1 cellular context compared by ENCODE assay signal in the genomic region with DNA sequence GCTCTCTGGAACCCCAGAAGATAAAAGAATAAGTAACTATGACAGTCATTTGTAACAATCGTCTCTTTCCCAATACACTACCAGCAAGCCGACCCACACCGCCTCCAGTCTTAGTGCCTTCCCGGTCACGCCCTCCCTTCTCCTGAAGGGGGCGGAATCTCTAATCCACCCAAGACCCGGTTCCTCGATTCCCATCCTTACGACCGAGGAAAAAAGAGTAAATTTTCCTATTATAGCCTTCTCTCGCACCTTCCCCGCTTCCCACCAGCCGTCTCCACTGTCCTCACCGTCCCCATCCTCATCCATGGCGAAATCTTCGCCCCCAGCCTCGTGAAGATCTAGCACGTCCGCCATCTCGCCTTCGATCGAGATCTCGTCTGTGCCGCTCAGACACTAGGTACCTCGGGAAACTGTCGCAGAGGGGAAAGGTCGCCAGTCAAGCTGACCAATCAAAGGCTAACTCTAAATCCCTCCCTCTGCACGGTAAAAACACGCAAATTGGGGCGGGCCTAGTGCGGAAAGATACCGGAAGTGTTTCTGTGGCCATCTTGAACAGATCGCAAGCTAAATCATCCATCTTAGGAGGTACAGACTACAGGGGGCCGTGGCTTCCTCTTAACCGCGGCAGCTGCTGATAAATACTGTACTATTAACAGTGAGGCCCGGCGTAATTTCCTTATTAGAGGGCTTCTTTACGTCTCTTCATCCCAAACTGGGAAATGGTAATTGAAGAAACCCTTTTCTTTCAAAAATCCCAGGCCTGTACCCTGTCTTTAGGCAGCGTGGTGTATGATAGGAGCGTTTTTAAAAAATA.
TF ChIP-seq lines count a peak whose summit lies in the region.

A gene (minus strand): TSS at position 412 of the 814 bp plus-strand sequence. CDS start 58 bp downstream, at position 354.

TF ChIP-seq in HEK293, 187 proteins besides CTCF, POLR2A, EP300 and RAD21 (continued from another document and continues in another):
- TF ChIP-seq, protein P1, sequence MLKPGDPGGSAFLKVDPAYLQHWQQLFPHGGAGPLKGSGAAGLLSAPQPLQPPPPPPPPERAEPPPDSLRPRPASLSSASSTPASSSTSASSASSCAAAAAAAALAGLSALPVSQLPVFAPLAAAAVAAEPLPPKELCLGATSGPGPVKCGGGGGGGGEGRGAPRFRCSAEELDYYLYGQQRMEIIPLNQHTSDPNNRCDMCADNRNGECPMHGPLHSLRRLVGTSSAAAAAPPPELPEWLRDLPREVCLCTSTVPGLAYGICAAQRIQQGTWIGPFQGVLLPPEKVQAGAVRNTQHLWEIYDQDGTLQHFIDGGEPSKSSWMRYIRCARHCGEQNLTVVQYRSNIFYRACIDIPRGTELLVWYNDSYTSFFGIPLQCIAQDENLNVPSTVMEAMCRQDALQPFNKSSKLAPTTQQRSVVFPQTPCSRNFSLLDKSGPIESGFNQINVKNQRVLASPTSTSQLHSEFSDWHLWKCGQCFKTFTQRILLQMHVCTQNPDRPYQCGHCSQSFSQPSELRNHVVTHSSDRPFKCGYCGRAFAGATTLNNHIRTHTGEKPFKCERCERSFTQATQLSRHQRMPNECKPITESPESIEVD (tag by site-specific recombination; IDR thresholded peaks at IDR 0.05): no peak
- TF ChIP-seq, protein P2, sequence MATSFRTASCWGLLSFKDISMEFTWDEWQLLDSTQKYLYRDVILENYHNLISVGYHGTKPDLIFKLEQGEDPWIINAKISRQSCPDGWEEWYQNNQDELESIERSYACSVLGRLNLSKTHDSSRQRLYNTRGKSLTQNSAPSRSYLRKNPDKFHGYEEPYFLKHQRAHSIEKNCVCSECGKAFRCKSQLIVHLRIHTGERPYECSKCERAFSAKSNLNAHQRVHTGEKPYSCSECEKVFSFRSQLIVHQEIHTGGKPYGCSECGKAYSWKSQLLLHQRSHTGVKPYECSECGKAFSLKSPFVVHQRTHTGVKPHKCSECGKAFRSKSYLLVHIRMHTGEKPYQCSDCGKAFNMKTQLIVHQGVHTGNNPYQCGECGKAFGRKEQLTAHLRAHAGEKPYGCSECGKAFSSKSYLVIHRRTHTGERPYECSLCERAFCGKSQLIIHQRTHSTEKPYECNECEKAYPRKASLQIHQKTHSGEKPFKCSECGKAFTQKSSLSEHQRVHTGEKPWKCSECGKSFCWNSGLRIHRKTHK (tag by site-specific recombination; IDR thresholded peaks at IDR 0.05): no peak
- TF ChIP-seq ZFP41 (tag by site-specific recombination; IDR thresholded peaks at IDR 0.05; ENCODE audit: borderline replicate concordance) (no peak), ZBTB20 (tag by site-specific recombination; IDR thresholded peaks at IDR 0.05) (peak; percentile 76), ZNF214 (tag by site-specific recombination; IDR thresholded peaks at IDR 0.05; ENCODE audit: borderline replicate concordance) (peak; percentile 40; the same call in 1 of the 2 replicates), ZNF2 (tag by site-specific recombination; IDR thresholded peaks at IDR 0.05) (peak; percentile 92; the same call in 1 of the 2 replicates), ZFHX2 (tag by site-specific recombination; conservative IDR thresholded peaks at IDR 0.05) (peak; percentile 83; the same call in 1 of the 2 replicates), ZNF664 (tag by site-specific recombination; IDR thresholded peaks at IDR 0.05) (no peak), KLF1 (tag by site-specific recombination; IDR thresholded peaks at IDR 0.05) (peak; percentile 81), KLF8 (tag by site-specific recombination; IDR thresholded peaks at IDR 0.05) (peak; percentile 78; the same call in 1 of the 2 replicates), ZNF239 (tag by site-specific recombination; IDR thresholded peaks at IDR 0.05) (0 out of 2 replicates have a peak, but pooled peaks have one; percentile 45), ZNF341 (tag by site-specific recombination; IDR thresholded peaks at IDR 0.05; ENCODE audit: low read depth) (no peak; the same call in 1 of the 2 replicates), ZXDB (tag by site-specific recombination; IDR thresholded peaks at IDR 0.05) (peak; percentile 93), ZBTB48 (tag by site-specific recombination; IDR thresholded peaks at IDR 0.05) (peak; percentile 57; the same call in 1 of the 2 replicates), ZFP37 (tag by site-specific recombination; IDR thresholded peaks at IDR 0.05) (no peak), ZNF623 (tag by site-specific recombination; IDR thresholded peaks at IDR 0.05) (peak; percentile 30), SETDB1 (IDR thresholded peaks at IDR 0.05; ENCODE audit: insufficient read length, low read length) (no peak), ZNF701 (tag by site-specific recombination; IDR thresholded peaks at IDR 0.05) (no peak), ZNF624 (tag by site-specific recombination; IDR thresholded peaks at IDR 0.05) (no peak), ZNF155 (tag by site-specific recombination; IDR thresholded peaks at IDR 0.05) (no peak), HOXC10 (CRISPR knock-in tag; IDR thresholded peaks at IDR 0.05) (no peak), ZNF366 (tag by site-specific recombination; conservative IDR thresholded peaks at IDR 0.05) (peak; percentile 38), ZNF791 (tag by site-specific recombination; IDR thresholded peaks at IDR 0.05) (no peak), ZBTB17 (tag by site-specific recombination; IDR thresholded peaks at IDR 0.05) (peak; percentile 99), ZSCAN30 (tag by site-specific recombination; IDR thresholded peaks at IDR 0.05) (peak; percentile 28; the same call in 1 of the 2 replicates), ZNF529 (tag by site-specific recombination; IDR thresholded peaks at IDR 0.05; ENCODE audit: insufficient replicate concordance) (no peak), ZNF335 (tag by site-specific recombination; conservative IDR thresholded peaks at IDR 0.05) (peak; percentile 83), YY2 (tag by site-specific recombination; IDR thresholded peaks at IDR 0.05) (peak; percentile 93), KLF10 (tag by site-specific recombination; IDR thresholded peaks at IDR 0.05) (0 out of 2 replicates have a peak, but pooled peaks have one; percentile 52), GLI2 (tag by site-specific recombination; IDR thresholded peaks at IDR 0.05; ENCODE audit: borderline replicate concordance, low read depth) (no peak), ZBTB8A (tag by site-specific recombination; IDR thresholded peaks at IDR 0.05) (peak; percentile 58), SP7 (tag by site-specific recombination; IDR thresholded peaks at IDR 0.05) (peak; percentile 87), MEIS1 (CRISPR knock-in tag; IDR thresholded peaks at IDR 0.05; ENCODE audit: borderline replicate concordance) (no peak), TRIM28 (IDR thresholded peaks at IDR 0.05; ENCODE audit: borderline replicate concordance, low read length) (peak; percentile 80; the same call in 1 of the 2 replicates), ZNF792 (tag by site-specific recombination; IDR thresholded peaks at IDR 0.05) (no peak), ZNF629 (tag by site-specific recombination; IDR thresholded peaks at IDR 0.05) (peak; percentile 80), MZF1 (tag by site-specific recombination; IDR thresholded peaks at IDR 0.05; ENCODE audit: borderline replicate concordance) (no peak; the same call in 1 of the 2 replicates), SP3 (tag by site-specific recombination; IDR thresholded peaks at IDR 0.05) (peak; percentile 94), ZNF391 (tag by site-specific recombination; IDR thresholded peaks at IDR 0.05; ENCODE audit: borderline replicate concordance, low read depth) (peak; percentile 94; the same call in 1 of the 2 replicates), OVOL3 (tag by site-specific recombination; IDR thresholded peaks at IDR 0.05) (0 out of 2 replicates have a peak, but pooled peaks have one; percentile 31)
- TF ChIP-seq, protein P3, sequence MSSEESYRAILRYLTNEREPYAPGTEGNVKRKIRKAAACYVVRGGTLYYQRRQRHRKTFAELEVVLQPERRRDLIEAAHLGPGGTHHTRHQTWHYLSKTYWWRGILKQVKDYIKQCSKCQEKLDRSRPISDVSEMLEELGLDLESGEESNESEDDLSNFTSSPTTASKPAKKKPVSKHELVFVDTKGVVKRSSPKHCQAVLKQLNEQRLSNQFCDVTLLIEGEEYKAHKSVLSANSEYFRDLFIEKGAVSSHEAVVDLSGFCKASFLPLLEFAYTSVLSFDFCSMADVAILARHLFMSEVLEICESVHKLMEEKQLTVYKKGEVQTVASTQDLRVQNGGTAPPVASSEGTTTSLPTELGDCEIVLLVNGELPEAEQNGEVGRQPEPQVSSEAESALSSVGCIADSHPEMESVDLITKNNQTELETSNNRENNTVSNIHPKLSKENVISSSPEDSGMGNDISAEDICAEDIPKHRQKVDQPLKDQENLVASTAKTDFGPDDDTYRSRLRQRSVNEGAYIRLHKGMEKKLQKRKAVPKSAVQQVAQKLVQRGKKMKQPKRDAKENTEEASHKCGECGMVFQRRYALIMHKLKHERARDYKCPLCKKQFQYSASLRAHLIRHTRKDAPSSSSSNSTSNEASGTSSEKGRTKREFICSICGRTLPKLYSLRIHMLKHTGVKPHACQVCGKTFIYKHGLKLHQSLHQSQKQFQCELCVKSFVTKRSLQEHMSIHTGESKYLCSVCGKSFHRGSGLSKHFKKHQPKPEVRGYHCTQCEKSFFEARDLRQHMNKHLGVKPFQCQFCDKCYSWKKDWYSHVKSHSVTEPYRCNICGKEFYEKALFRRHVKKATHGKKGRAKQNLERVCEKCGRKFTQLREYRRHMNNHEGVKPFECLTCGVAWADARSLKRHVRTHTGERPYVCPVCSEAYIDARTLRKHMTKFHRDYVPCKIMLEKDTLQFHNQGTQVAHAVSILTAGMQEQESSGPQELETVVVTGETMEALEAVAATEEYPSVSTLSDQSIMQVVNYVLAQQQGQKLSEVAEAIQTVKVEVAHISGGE (tag by site-specific recombination; conservative IDR thresholded peaks at IDR 0.05; ENCODE audit: low read depth): peak; percentile 63
- TF ChIP-seq, protein P4, sequence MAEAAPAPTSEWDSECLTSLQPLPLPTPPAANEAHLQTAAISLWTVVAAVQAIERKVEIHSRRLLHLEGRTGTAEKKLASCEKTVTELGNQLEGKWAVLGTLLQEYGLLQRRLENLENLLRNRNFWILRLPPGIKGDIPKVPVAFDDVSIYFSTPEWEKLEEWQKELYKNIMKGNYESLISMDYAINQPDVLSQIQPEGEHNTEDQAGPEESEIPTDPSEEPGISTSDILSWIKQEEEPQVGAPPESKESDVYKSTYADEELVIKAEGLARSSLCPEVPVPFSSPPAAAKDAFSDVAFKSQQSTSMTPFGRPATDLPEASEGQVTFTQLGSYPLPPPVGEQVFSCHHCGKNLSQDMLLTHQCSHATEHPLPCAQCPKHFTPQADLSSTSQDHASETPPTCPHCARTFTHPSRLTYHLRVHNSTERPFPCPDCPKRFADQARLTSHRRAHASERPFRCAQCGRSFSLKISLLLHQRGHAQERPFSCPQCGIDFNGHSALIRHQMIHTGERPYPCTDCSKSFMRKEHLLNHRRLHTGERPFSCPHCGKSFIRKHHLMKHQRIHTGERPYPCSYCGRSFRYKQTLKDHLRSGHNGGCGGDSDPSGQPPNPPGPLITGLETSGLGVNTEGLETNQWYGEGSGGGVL (tag by site-specific recombination; IDR thresholded peaks at IDR 0.05): peak; percentile 65
- TF ChIP-seq, protein P5, sequence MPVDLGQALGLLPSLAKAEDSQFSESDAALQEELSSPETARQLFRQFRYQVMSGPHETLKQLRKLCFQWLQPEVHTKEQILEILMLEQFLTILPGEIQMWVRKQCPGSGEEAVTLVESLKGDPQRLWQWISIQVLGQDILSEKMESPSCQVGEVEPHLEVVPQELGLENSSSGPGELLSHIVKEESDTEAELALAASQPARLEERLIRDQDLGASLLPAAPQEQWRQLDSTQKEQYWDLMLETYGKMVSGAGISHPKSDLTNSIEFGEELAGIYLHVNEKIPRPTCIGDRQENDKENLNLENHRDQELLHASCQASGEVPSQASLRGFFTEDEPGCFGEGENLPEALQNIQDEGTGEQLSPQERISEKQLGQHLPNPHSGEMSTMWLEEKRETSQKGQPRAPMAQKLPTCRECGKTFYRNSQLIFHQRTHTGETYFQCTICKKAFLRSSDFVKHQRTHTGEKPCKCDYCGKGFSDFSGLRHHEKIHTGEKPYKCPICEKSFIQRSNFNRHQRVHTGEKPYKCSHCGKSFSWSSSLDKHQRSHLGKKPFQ (tag by site-specific recombination; IDR thresholded peaks at IDR 0.05): 0 out of 2 replicates have a peak, but pooled peaks have one; percentile 47
- TF ChIP-seq, protein P6, sequence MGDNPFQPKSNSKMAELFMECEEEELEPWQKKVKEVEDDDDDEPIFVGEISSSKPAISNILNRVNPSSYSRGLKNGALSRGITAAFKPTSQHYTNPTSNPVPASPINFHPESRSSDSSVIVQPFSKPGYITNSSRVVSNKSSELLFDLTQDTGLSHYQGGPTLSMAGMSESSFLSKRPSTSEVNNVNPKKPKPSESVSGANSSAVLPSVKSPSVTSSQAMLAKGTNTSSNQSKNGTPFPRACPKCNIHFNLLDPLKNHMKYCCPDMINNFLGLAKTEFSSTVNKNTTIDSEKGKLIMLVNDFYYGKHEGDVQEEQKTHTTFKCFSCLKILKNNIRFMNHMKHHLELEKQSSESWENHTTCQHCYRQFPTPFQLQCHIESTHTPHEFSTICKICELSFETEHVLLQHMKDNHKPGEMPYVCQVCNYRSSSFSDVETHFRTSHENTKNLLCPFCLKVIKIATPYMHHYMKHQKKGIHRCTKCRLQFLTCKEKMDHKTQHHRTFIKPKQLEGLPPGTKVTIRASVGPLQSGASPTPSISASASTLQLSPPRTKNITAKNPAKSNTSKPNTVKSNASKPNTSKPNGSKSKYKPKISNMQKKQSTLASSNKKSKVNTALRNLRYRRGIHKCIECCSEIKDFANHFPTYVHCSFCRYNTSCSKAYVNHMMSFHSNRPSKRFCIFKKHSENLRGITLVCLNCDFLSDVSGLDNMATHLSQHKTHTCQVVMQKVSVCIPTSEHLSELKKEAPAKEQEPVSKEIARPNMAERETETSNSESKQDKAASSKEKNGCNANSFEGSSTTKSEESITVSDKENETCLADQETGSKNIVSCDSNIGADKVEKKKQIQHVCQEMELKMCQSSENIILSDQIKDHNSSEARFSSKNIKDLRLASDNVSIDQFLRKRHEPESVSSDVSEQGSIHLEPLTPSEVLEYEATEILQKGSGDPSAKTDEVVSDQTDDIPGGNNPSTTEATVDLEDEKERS (tag by site-specific recombination; IDR thresholded peaks at IDR 0.05): peak; percentile 55; the same call in 1 of the 2 replicates
- TF ChIP-seq, protein P7, sequence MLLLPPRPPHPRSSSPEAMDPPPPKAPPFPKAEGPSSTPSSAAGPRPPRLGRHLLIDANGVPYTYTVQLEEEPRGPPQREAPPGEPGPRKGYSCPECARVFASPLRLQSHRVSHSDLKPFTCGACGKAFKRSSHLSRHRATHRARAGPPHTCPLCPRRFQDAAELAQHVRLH (tag by site-specific recombination; IDR thresholded peaks at IDR 0.05): peak; percentile 86
- TF ChIP-seq, protein P8, sequence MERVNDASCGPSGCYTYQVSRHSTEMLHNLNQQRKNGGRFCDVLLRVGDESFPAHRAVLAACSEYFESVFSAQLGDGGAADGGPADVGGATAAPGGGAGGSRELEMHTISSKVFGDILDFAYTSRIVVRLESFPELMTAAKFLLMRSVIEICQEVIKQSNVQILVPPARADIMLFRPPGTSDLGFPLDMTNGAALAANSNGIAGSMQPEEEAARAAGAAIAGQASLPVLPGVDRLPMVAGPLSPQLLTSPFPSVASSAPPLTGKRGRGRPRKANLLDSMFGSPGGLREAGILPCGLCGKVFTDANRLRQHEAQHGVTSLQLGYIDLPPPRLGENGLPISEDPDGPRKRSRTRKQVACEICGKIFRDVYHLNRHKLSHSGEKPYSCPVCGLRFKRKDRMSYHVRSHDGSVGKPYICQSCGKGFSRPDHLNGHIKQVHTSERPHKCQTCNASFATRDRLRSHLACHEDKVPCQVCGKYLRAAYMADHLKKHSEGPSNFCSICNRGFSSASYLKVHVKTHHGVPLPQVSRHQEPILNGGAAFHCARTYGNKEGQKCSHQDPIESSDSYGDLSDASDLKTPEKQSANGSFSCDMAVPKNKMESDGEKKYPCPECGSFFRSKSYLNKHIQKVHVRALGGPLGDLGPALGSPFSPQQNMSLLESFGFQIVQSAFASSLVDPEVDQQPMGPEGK (tag by site-specific recombination; IDR thresholded peaks at IDR 0.05): peak; percentile 77
